Comparison of ENCODE assay signal across 1 cellular context in genomic region chr16:6363891-6364607, GRCh38.
TF ChIP-seq lines count a peak whose summit lies in the region.

No MANE protein-coding gene starts in this region.

TF ChIP-seq in GM23338, 12 proteins besides CTCF, POLR2A, EP300 and RAD21 (continued from another document):
- TF ChIP-seq REST (IDR thresholded peaks at IDR 0.05; ENCODE audit: unreplicated experiment), result no peak
- no peak for TF ChIP-seq POLR2AphosphoS5 (IDR thresholded peaks at IDR 0.05; ENCODE audit: low read depth)
